In genomic region chr13:114119196-114119595, GRCh38 we compare ENCODE assay signal across 8 cellular contexts. TPM values are rescaled to one million over a fixed set of nuclear protein-coding genes. Genes with fewer than 3 reads are reported as not detected.
DNase-seq lines count a peak whose midpoint lies in the region; ATAC-seq and TF ChIP-seq lines count a peak whose summit lies in the region.

No MANE protein-coding gene starts in this region.

- peak overlapping the region; percentile 20 for H3K4me3 Mint-ChIP-seq in dendritic cell treated with granulocyte-macrophage colony-stimulating factor and Interleukin-4, amounts not matched to agents 40 ng/mL and 50 ng/mL, for 4 days

- H2AK9ac ChIP-seq in IMR-90 (replicated peaks; ENCODE audit: low read depth, low read length, poor library complexity): peak overlapping the region; percentile 60

- H2AFZ ChIP-seq in ACC112 (ENCODE audit: low read length, unreplicated experiment) (peak overlapping the region; percentile 49), IMR-90 (replicated peaks; ENCODE audit: low read length, poor library complexity) (no peak overlapping the region)

- TF ChIP-seq POLR2A in IMR-90 (IDR thresholded peaks at IDR 0.05; ENCODE audit: low read depth, low read length) (no peak; the same call in 1 of the 2 replicates), uterus (IDR thresholded peaks at IDR 0.05) (no peak), erythroblast (IDR thresholded peaks at IDR 0.05; ENCODE audit: low read length) (no peak)

- peaks cover 15% of the 10 kb centered on the region for H3K36me3 Mint-ChIP-seq in dendritic cell treated with granulocyte-macrophage colony-stimulating factor and Interleukin-4, amounts not matched to agents 40 ng/mL and 50 ng/mL, for 4 days (ENCODE audit: low read depth)

- intact Hi-C loops in IMR-90 (cut with micrococcal nuclease) (loop anchor here (1.0 kb wide), 2 partner anchors 12 to 54 kb away; no protein-coding TSS in a partner anchor), uterus (cut with DNase I; ENCODE audit: low total_unique reads) (loop anchor here (5.0 kb wide), 1 partner anchor 52 kb away; no protein-coding TSS in a partner anchor)
- intact Hi-C loops in dendritic cell treated with granulocyte-macrophage colony-stimulating factor and Interleukin-4, amounts not matched to agents 40 ng/mL and 50 ng/mL, for 4 days (cut with micrococcal nuclease): loop anchor here (5.0 kb wide), 2 partner anchors 57 to 103 kb away; no protein-coding TSS in a partner anchor

- H3K4me3 ChIP-seq in ACC112 (ENCODE audit: low read depth, low read length) (peak overlapping the region; percentile 70), IMR-90 (ENCODE audit: insufficient read depth, low read depth, low read length) (no peak overlapping the region; the same call in 1 of the 2 replicates), uterus (peak overlapping the region; percentile 2 to 15)

- CTCF ChIA-PET in IMR-90 (lab: Yijun Ruan, JAX): no interaction called here

- POLR2A ChIA-PET in IMR-90 (lab: Charles Lee; ENCODE audit: unreplicated experiment): no interaction called here

- no peak overlapping the region for H2BK15ac ChIP-seq in IMR-90 (ENCODE audit: low read depth, low read length)

- no peaks in the 10 kb centered on the region for H3K9me3 Mint-ChIP-seq in dendritic cell treated with granulocyte-macrophage colony-stimulating factor and Interleukin-4, amounts not matched to agents 40 ng/mL and 50 ng/mL, for 4 days

- H4K91ac ChIP-seq in IMR-90 (ENCODE audit: insufficient read depth, low read depth, low read length): peak overlapping the region; percentile 96

- peak overlapping the region; percentile 65; the same call in 1 of the 2 replicates for H4K5ac ChIP-seq in IMR-90 (ENCODE audit: low read depth, low read length)

- BruUV-seq in IMR-90 (replicated peaks; lab: Mats Ljungman, UMichigan): no TSS peak

- no peaks in the 10 kb centered on the region for H3K9me3 ChIP-seq in IMR-90 (ENCODE audit: control insufficient read depth, insufficient read depth, low read length)
- no peaks in the 10 kb centered on the region for H3K9me3 ChIP-seq in uterus

- peak overlapping the region; percentile 95 for H3K4ac ChIP-seq in IMR-90 (ENCODE audit: low read depth, low read length)

- no peaks in the 10 kb centered on the region for H3K36me3 ChIP-seq in ACC112 (ENCODE audit: insufficient read depth, low read length)
- peaks cover 2% of the 10 kb centered on the region; the same call in 1 of the 2 replicates for H3K36me3 ChIP-seq in IMR-90 (ENCODE audit: control insufficient read depth, insufficient read depth, low read length)
- H3K36me3 ChIP-seq in uterus: no peaks in the 10 kb centered on the region

- in situ Hi-C loops in IMR-90 (cut with MboI; ENCODE audit: low sequenced_read_pairs): no loop called here

- peaks cover 7% of the 10 kb centered on the region for H4K20me1 ChIP-seq in IMR-90 (ENCODE audit: insufficient read depth, low read length)

- H2AK5ac ChIP-seq in IMR-90 (ENCODE audit: low read depth, low read length): peak overlapping the region; percentile 80; the same call in 1 of the 2 replicates

- H3K27me3 Mint-ChIP-seq in dendritic cell treated with granulocyte-macrophage colony-stimulating factor and Interleukin-4, amounts not matched to agents 40 ng/mL and 50 ng/mL, for 4 days: no peaks in the 10 kb centered on the region

- H3K14ac ChIP-seq in IMR-90 (replicated peaks; ENCODE audit: low read depth, low read length): peak overlapping the region; percentile 73; the same call in 1 of the 2 replicates

- H3K9me1 ChIP-seq in IMR-90 (ENCODE audit: insufficient read depth, low read length): peaks cover 31% of the 10 kb centered on the region

- H3K27me3 ChIP-seq in ACC112 (ENCODE audit: insufficient read depth, low read length) (no peaks in the 10 kb centered on the region), IMR-90 (ENCODE audit: control insufficient read depth, insufficient read depth, low read length) (no peaks in the 10 kb centered on the region), uterus (no peaks in the 10 kb centered on the region)

- ATAC-seq in IMR-90 (ENCODE audit: low read depth): peak; percentile 75

- WGBS in IMR-90 (ENCODE audit: extremely low coverage in 2 of 2, insufficient read length in 1 of 2), 2 experiments: no CpG with 5 or more reads among the region's 14 CpGs

- H3K4me1 Mint-ChIP-seq in dendritic cell treated with granulocyte-macrophage colony-stimulating factor and Interleukin-4, amounts not matched to agents 40 ng/mL and 50 ng/mL, for 4 days (ENCODE audit: low read depth): peaks cover 76% of the 10 kb centered on the region

- dilution Hi-C loops in IMR-90 (cut with HindIII; ENCODE audit: low sequenced_read_pairs, unreplicated experiment): no loop called here

- H3K27ac ChIP-seq in ACC112 (ENCODE audit: low read depth, low read length) (peak overlapping the region; percentile 97), IMR-90 (ENCODE audit: insufficient read depth, low read length) (peak overlapping the region; percentile 99), uterus (peak overlapping the region; percentile 74 to 78)

- TF ChIP-seq CTCF in IMR-90 (conservative IDR thresholded peaks at IDR 0.05; ENCODE audit: low read depth, low read length) (no peak), uterus (IDR thresholded peaks at IDR 0.05) (no peak)

- H3K4me1 ChIP-seq in ACC112 (ENCODE audit: control insufficient read depth, insufficient read depth, low read length, unreplicated experiment) (peaks cover 55% of the 10 kb centered on the region), IMR-90 (ENCODE audit: control insufficient read depth, insufficient read depth, low read length) (peaks cover 37% of the 10 kb centered on the region), uterus (peaks cover 0 to 6% of the 10 kb centered on the region in 2 donors)

- H3K56ac ChIP-seq in IMR-90 (ENCODE audit: extremely low read depth, insufficient read depth, low read length): peak overlapping the region; percentile 97

- peak overlapping the region; percentile 74 for H3K27ac Mint-ChIP-seq in dendritic cell treated with granulocyte-macrophage colony-stimulating factor and Interleukin-4, amounts not matched to agents 40 ng/mL and 50 ng/mL, for 4 days

- H2BK5ac ChIP-seq in IMR-90 (ENCODE audit: low read depth, low read length, poor library complexity, severe bottlenecking): peak overlapping the region; percentile 98

- H3K79me1 ChIP-seq in IMR-90 (ENCODE audit: low read depth in 1 of 2, low read length in 2 of 2): peaks cover 11 to 58% of the 10 kb centered on the region in 2 experiments; a peak in 3 of 4 replicates

- peak overlapping the region; percentile 83 for H3K9ac ChIP-seq in IMR-90 (ENCODE audit: low read depth, low read length)

- peak overlapping the region; percentile 94 for H3K18ac ChIP-seq in IMR-90 (ENCODE audit: low read depth, low read length)

- H4K8ac ChIP-seq in IMR-90 (ENCODE audit: low read depth in 2 of 2, low read length in 2 of 2): peak overlapping the region; percentile 89 to 97

- DNase-seq in IMR-90 (peak; percentile 95), lung microvascular endothelial cell (ENCODE audit: low read depth in 2 of 2) (peak; percentile 89 to 95), uterus (peak; percentile 45 to 52), erythroblast (lab: John Stamatoyannopoulos, UW) (no peak), KG1 (lab: John Stamatoyannopoulos, UW) (no peak), NCI-H1417 (lab: John Stamatoyannopoulos, UW) (no peak)

- H3K23ac ChIP-seq in IMR-90 (ENCODE audit: low read depth, low read length): peak overlapping the region; percentile 89; the same call in 1 of the 2 replicates

- H2BK20ac ChIP-seq in IMR-90 (ENCODE audit: low read depth, low read length): peak overlapping the region; percentile 86; the same call in 1 of the 2 replicates

- H3K79me2 ChIP-seq in ACC112 (ENCODE audit: control insufficient read depth, insufficient read depth, low read length, unreplicated experiment): peaks cover 67% of the 10 kb centered on the region

- peak; percentile 19 for TF ChIP-seq RAD21 in IMR-90 (IDR thresholded peaks at IDR 0.05; ENCODE audit: low read length)

- H3K4me2 ChIP-seq in IMR-90 (ENCODE audit: low read depth, low read length): peak overlapping the region; percentile 86

- peak overlapping the region; percentile 98 for H2BK120ac ChIP-seq in IMR-90 (ENCODE audit: low read depth, low read length)

TF ChIP-seq in IMR-90, 13 proteins besides CTCF, POLR2A, EP300 and RAD21 (continues in another document):
- TF ChIP-seq MAFK (IDR thresholded peaks at IDR 0.05; ENCODE audit: low read depth, low read length): no peak
- no peak for TF ChIP-seq NFE2L2 (IDR thresholded peaks at IDR 0.05; ENCODE audit: low read depth, low read length)
- TF ChIP-seq CEBPB (IDR thresholded peaks at IDR 0.05; ENCODE audit: low read depth, low read length): no peak
- peak; percentile 36; the same call in 1 of the 2 replicates for TF ChIP-seq FOS (IDR thresholded peaks at IDR 0.05; ENCODE audit: low read depth, low read length)
- TF ChIP-seq, protein P1, sequence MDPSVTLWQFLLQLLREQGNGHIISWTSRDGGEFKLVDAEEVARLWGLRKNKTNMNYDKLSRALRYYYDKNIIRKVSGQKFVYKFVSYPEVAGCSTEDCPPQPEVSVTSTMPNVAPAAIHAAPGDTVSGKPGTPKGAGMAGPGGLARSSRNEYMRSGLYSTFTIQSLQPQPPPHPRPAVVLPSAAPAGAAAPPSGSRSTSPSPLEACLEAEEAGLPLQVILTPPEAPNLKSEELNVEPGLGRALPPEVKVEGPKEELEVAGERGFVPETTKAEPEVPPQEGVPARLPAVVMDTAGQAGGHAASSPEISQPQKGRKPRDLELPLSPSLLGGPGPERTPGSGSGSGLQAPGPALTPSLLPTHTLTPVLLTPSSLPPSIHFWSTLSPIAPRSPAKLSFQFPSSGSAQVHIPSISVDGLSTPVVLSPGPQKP (IDR thresholded peaks at IDR 0.05; ENCODE audit: borderline replicate concordance, low read depth, low read length): no peak
- no peak for TF ChIP-seq RFX5 (IDR thresholded peaks at IDR 0.05; ENCODE audit: low read depth, low read length)
- peak; percentile 57; the same call in 1 of the 2 replicates for TF ChIP-seq MAZ (IDR thresholded peaks at IDR 0.05; ENCODE audit: borderline replicate concordance, low read depth, low read length)
- TF ChIP-seq BHLHE40 (IDR thresholded peaks at IDR 0.05; ENCODE audit: low read depth, low read length): peak; percentile 61
- TF ChIP-seq SMC3 (IDR thresholded peaks at IDR 0.05; ENCODE audit: low read depth, low read length): no peak

RNA-seq across cellular contexts. Expression of gene RASA3, which starts 13.2 kb away (rescaled TPM):
- 21.0 and 22.8 TPM in 2 replicates for total RNA-seq in IMR-90 (2012; rRNA removed)
- 31.0 and 31.4 TPM in 2 replicates for polyA plus RNA-seq in IMR-90 (2012; rRNA removed)
- 22.9 and 29.5 TPM in 2 replicates for polyA plus RNA-seq in IMR-90 (2012; cell fraction: cytosol; rRNA removed)
- 48.4 and 48.8 TPM in 2 replicates for polyA plus RNA-seq in IMR-90 (2012; cell fraction: nucleus; rRNA removed; ENCODE audit: low replicate concordance)
- total RNA-seq in lung microvascular endothelial cell: 25.4 and 25.5 TPM in 2 replicates
- 10 to 100 TPM in 3 of 4 donors, 1 to 10 TPM in 1; 8.5 to 31.6 (median 17.2) TPM for total RNA-seq in uterus

RNA-seq across cellular contexts. Expression of gene CFAP97D2, which starts 59.9 kb away (rescaled TPM):
- total RNA-seq in IMR-90 (2012; rRNA removed): not detected in 2 replicates
- not detected in 2 replicates for polyA plus RNA-seq in IMR-90 (2012; rRNA removed)
- polyA plus RNA-seq in IMR-90 (2012; cell fraction: cytosol; rRNA removed): not detected in 2 replicates
- polyA plus RNA-seq in IMR-90 (2012; cell fraction: nucleus; rRNA removed; ENCODE audit: low replicate concordance): not detected in 2 replicates
- not detected in 2 replicates for total RNA-seq in lung microvascular endothelial cell
- not detected for total RNA-seq in uterus

Comparison
In these comparisons a context has a peak if more than half of its experiments do, and no peak if none do; other contexts are left out.
1. DNase-seq: peak in IMR-90 (single experiment), lung microvascular endothelial cell (2 of 2) and uterus (2 of 2); none in erythroblast (0 of 2), KG1 (single experiment) and NCI-H1417 (0 of 3).
2. Peak in every context shown above with its lines, with median percentiles within 50 percentile points of each other: H3K27ac ChIP-seq.